2 cellular contexts compared by ENCODE assay signal in genomic region chr12:124539084-124540041, GRCh38.
TF ChIP-seq lines count a peak whose summit lies in the region.

No MANE protein-coding gene starts in this region.

TF ChIP-seq in IMR-90, 13 proteins besides CTCF, POLR2A, EP300 and RAD21:
- TF ChIP-seq BHLHE40 (IDR thresholded peaks at IDR 0.05; ENCODE audit: low read depth, low read length) (no peak), RFX5 (IDR thresholded peaks at IDR 0.05; ENCODE audit: low read depth, low read length) (no peak), MAZ (IDR thresholded peaks at IDR 0.05; ENCODE audit: borderline replicate concordance, low read depth, low read length) (no peak), CEBPB (IDR thresholded peaks at IDR 0.05; ENCODE audit: low read depth, low read length) (no peak), USF2 (IDR thresholded peaks at IDR 0.05; ENCODE audit: low read depth, low read length) (no peak), CHD1 (IDR thresholded peaks at IDR 0.05; ENCODE audit: low read depth, low read length) (no peak), MXI1 (IDR thresholded peaks at IDR 0.05; ENCODE audit: borderline replicate concordance, low read depth, low read length) (no peak), NFE2L2 (IDR thresholded peaks at IDR 0.05; ENCODE audit: low read depth, low read length) (no peak), FOS (IDR thresholded peaks at IDR 0.05; ENCODE audit: low read depth, low read length) (no peak), SMC3 (IDR thresholded peaks at IDR 0.05; ENCODE audit: low read depth, low read length) (no peak), MAFK (IDR thresholded peaks at IDR 0.05; ENCODE audit: low read depth, low read length) (no peak)

TF ChIP-seq in H1, 55 proteins besides CTCF, POLR2A, EP300 and RAD21:
- no peak for TF ChIP-seq CHD2 (IDR thresholded peaks at IDR 0.05; ENCODE audit: low read length)
- TF ChIP-seq KDM1A (IDR thresholded peaks at IDR 0.05; ENCODE audit: borderline replicate concordance, low read length), result no peak
- TF ChIP-seq SIN3A (conservative IDR thresholded peaks at IDR 0.05 in 1 of 2, IDR thresholded peaks at IDR 0.05 in 1 of 2; ENCODE audit: low read depth in 1 of 2, low read length in 2 of 2), result no peak
- TF ChIP-seq HDAC2 (IDR thresholded peaks at IDR 0.05; ENCODE audit: borderline replicate concordance in 1 of 2, low read depth in 2 of 2, low read length in 2 of 2), result no peak
- no peak for TF ChIP-seq CHD7 (IDR thresholded peaks at IDR 0.05; ENCODE audit: insufficient replicate concordance, low read length)
- no peak for TF ChIP-seq GABPA (IDR thresholded peaks at IDR 0.05; ENCODE audit: borderline replicate concordance, insufficient read depth, low read length)
- TF ChIP-seq TAF1 (IDR thresholded peaks at IDR 0.05; ENCODE audit: low read depth, low read length), result no peak
- TF ChIP-seq KDM5A (IDR thresholded peaks at IDR 0.05; ENCODE audit: low read length), result no peak
- TF ChIP-seq RNF2 (IDR thresholded peaks at IDR 0.05; ENCODE audit: borderline replicate concordance, low read depth, low read length, missing control alignments, poor library complexity, severe bottlenecking), result no peak
- no peak for TF ChIP-seq TCF12 (IDR thresholded peaks at IDR 0.05; ENCODE audit: low read depth, low read length)
- TF ChIP-seq RFX5 (IDR thresholded peaks at IDR 0.05; ENCODE audit: borderline replicate concordance, low read depth, low read length), result no peak
- TF ChIP-seq RXRA (IDR thresholded peaks at IDR 0.05; ENCODE audit: insufficient read depth, low read depth, low read length), result no peak
- TF ChIP-seq NANOG (IDR thresholded peaks at IDR 0.05; ENCODE audit: insufficient read depth, low read depth, low read length, poor library complexity, severe bottlenecking), result no peak
- no peak for TF ChIP-seq HDAC6 (IDR thresholded peaks at IDR 0.05; ENCODE audit: low read depth, low read length)
- TF ChIP-seq BCL11A (IDR thresholded peaks at IDR 0.05; ENCODE audit: low read depth in 2 of 2, low read length in 2 of 2), result no peak
